In genomic region chr3:143658116-143658515, GRCh38 we compare ENCODE assay signal across 18 cellular contexts.
A peak's percentile ranks its signal among the peaks of the same experiment; 100 is the strongest.
DNase-seq lines count a peak whose midpoint lies in the region; ATAC-seq and FAIRE-seq lines count a peak whose summit lies in the region.
"Had no signal": no experiment of that assay in that cellular context is flagged by ENCODE, and none has a peak within 500 bp of the region (broad histone marks: within the 10 kb centered on the region; RNA-seq: fewer than 3 reads in every experiment).

No MANE protein-coding gene starts in this region.

- H3K27ac Mint-ChIP-seq in stimulated activated effector memory CD8-positive, alpha-beta T cell treated with anti-CD3 and anti-CD28 coated beads, Interleukin-12 subunit alpha, Interleukin-12 subunit beta, amount 100 ng/mL, for 72 hours, result no peak overlapping the region
- H3K27ac Mint-ChIP-seq: B cell; CD4-positive, alpha-beta T cell; CD8-positive, alpha-beta T cell had no signal

- peak; percentile 18 for FAIRE-seq in RCC 7860 (lab: Jason Lieb, UNC)
- FAIRE-seq: A549, D721Med, G401.6, GM12891, GM19239 had no signal

- H3K4me1 Mint-ChIP-seq in stimulated activated effector memory CD8-positive, alpha-beta T cell treated with anti-CD3 and anti-CD28 coated beads, Interleukin-12 subunit alpha, Interleukin-12 subunit beta, amount 100 ng/mL, for 72 hours, result no peaks in the 10 kb centered on the region
- H3K4me1 Mint-ChIP-seq: B cell had no signal

- H3K9me3 Mint-ChIP-seq in stimulated activated effector memory CD8-positive, alpha-beta T cell treated with anti-CD3 and anti-CD28 coated beads, Interleukin-12 subunit alpha, Interleukin-12 subunit beta, amount 100 ng/mL, for 72 hours, result no peaks in the 10 kb centered on the region
- H3K9me3 Mint-ChIP-seq: CD4-positive, alpha-beta T cell; CD8-positive, alpha-beta T cell had no signal

- ATAC-seq in stimulated activated effector memory CD8-positive, alpha-beta T cell treated with anti-CD3 and anti-CD28 coated beads, Interleukin-12 subunit alpha, Interleukin-12 subunit beta, amount 100 ng/mL, for 72 hours, result no peak
- no peak for ATAC-seq in HG03095 (IDR thresholded peaks at IDR 0.05; ENCODE audit: unreplicated experiment)
- ATAC-seq: A549; CD8-positive, alpha-beta T cell had no signal

- H3K36me3 Mint-ChIP-seq in stimulated activated effector memory CD8-positive, alpha-beta T cell treated with anti-CD3 and anti-CD28 coated beads, Interleukin-12 subunit alpha, Interleukin-12 subunit beta, amount 100 ng/mL, for 72 hours, result no peaks in the 10 kb centered on the region

- no peak overlapping the region for H3K4me3 Mint-ChIP-seq in stimulated activated effector memory CD8-positive, alpha-beta T cell treated with anti-CD3 and anti-CD28 coated beads, Interleukin-12 subunit alpha, Interleukin-12 subunit beta, amount 100 ng/mL, for 72 hours
- H3K4me3 Mint-ChIP-seq: B cell; CD4-positive, alpha-beta T cell; CD8-positive, alpha-beta T cell had no signal

- DNase-seq in RCC 7860 (ENCODE audit: low spot score), result no peak
- peak; percentile 9 for DNase-seq in kidney tubule cell (ENCODE audit: low spot score)
- peak; percentile 86 for DNase-seq in renal cortical epithelial cell (ENCODE audit: low read depth)
- DNase-seq in stimulated activated effector memory CD8-positive, alpha-beta T cell treated with anti-CD3 and anti-CD28 coated beads, Interleukin-12 subunit alpha, Interleukin-12 subunit beta, amount 100 ng/mL, for 72 hours (ENCODE audit: low spot score in 2 of 2), result no peak
- DNase-seq: AML-193; Caco-2; Calu3; CD4-positive, alpha-beta T cell; CD8-positive, alpha-beta T cell; DMS79 treated with DMSO at 0.1 percent for 48 hours; GF-D8 had no signal

Comparison
In these comparisons a context has a peak if more than half of its experiments do, and no peak if none do; other contexts are left out.
1. DNase-seq: peak in kidney tubule cell (single experiment) and renal cortical epithelial cell (single experiment); none in RCC 7860 (single experiment) and stimulated activated effector memory CD8-positive, alpha-beta T cell treated with anti-CD3 and anti-CD28 coated beads, Interleukin-12 subunit alpha, Interleukin-12 subunit beta, amount 100 ng/mL, for 72 hours (0 of 2).